Comparison of ENCODE assay signal across 8 cellular contexts in the genomic region with DNA sequence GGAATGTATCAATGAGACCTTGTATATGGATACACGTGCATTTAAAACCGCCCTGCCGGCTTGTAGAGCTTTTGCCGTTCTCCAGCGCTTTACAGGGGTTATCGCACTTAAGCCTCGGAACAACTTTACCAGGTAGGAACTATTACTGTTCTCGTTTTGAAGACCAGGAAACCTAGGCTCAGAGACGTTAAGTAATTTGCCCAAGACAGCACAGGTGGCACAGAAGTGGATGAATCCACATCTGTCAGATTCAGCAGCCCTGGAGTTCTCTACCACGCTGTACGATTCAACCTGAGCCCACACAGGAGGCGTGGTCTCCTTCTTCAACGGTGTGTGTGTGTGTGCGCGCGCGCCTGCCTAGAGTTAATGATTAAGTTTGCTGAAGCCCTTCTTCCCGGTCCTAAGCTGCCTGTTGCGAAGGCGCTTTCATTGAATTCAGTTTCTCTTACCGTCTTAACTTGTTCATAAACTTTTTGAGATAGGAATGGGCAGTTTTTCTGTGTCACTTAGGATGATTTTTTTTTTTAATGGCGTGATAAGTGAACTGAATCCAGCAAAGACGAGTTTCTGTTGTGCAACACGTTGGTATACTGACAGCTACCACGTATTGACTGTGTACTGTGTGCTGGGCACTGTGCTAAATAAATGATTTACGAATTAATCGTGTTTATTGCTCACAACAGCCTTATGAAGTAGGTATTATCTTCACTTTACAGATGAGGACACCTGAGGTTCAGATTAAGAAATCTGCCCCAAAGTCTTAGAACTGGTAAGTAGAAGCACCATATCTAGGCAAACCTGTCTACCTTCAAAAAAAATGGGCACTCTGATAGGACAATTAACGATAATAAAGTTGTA.
A peak's percentile ranks its signal among the peaks of the same experiment; 100 is the strongest.
DNase-seq lines count a peak whose midpoint lies in the region; ATAC-seq, FAIRE-seq and TF ChIP-seq lines count a peak whose summit lies in the region.

No MANE protein-coding gene starts in this region.

- no peak overlapping the region for H3K4ac ChIP-seq in H1 (replicated peaks; ENCODE audit: insufficient read length, low read depth, low read length)

- peak overlapping the region; percentile 95 for H3K4me3 Mint-ChIP-seq in CD8-positive, alpha-beta T cell
- peak overlapping the region; percentile 93 for H3K4me3 Mint-ChIP-seq in activated CD8-positive, alpha-beta T cell treated with anti-CD3 and anti-CD28 coated beads for 36 hours

- H3K18ac ChIP-seq in H1 (ENCODE audit: extremely low read depth, low read length), result peak overlapping the region; percentile 65; the same call in 1 of the 2 replicates

- TF ChIP-seq POLR2A in H1 (IDR thresholded peaks at IDR 0.05; ENCODE audit: control extremely low read depth in 1 of 2, low read depth in 2 of 2, low read length in 2 of 2), result no peak

- H4K20me1 ChIP-seq in H1 (replicated peaks in 1 of 2; ENCODE audit: control insufficient read depth in 1 of 2, insufficient read depth in 2 of 2, low read length in 2 of 2), result peaks cover 8 to 10% of the 10 kb centered on the region in 2 experiments

- H3K4me1 ChIP-seq in CD8-positive, alpha-beta T cell (ENCODE audit: insufficient read depth, low read length), result peaks cover 29% of the 10 kb centered on the region
- H3K4me1 ChIP-seq in H1 (replicated peaks in 1 of 4; ENCODE audit: control insufficient read depth in 3 of 4, insufficient read depth in 4 of 4, low read length in 3 of 4) (peaks cover 0 to 8% (median 3%) of the 10 kb centered on the region in 4 experiments; a peak in 3 of 7 replicates), mucosa of descending colon (ENCODE audit: low read depth) (peaks cover 6% of the 10 kb centered on the region)

- no peak overlapping the region for H2AK5ac ChIP-seq in H1 (ENCODE audit: low read depth, low read length)

- H3K23ac ChIP-seq in H1 (ENCODE audit: insufficient read length), result no peak overlapping the region

- H2BK120ac ChIP-seq in H1 (replicated peaks; ENCODE audit: low read depth, low read length), result no peak overlapping the region

- POLR2A ChIA-PET in CD8-positive, alpha-beta T cell (lab: Charles Lee), result interaction anchor here (0.7 to 8.5 kb wide), 6 partner anchors 27 to 828 kb away, joined by 3 to 164 read pairs (median 14); a partner anchor contains a TSS
- POLR2A ChIA-PET in activated CD8-positive, alpha-beta T cell treated with anti-CD3 and anti-CD28 coated beads for 36 hours (lab: Charles Lee), result interaction anchor here (0.6 to 5.9 kb wide), 20 partner anchors 9 to 430 kb away, joined by 3 to 79 read pairs (median 3); a partner anchor contains a TSS
- POLR2A ChIA-PET in H1 (lab: Charles Lee; ENCODE audit: partially characterized antibody), result interaction anchor here (0.8 to 4.6 kb wide), 9 partner anchors 8 to 110 kb away, joined by 3 to 39 read pairs (median 3); a partner anchor contains a TSS

- peaks cover 15% of the 10 kb centered on the region for H3K23me2 ChIP-seq in H1 (ENCODE audit: low read depth, low read length)

- peaks cover 43% of the 10 kb centered on the region for H3K4me1 Mint-ChIP-seq in CD8-positive, alpha-beta T cell (ENCODE audit: low read depth)
- H3K4me1 Mint-ChIP-seq in activated CD8-positive, alpha-beta T cell treated with anti-CD3 and anti-CD28 coated beads for 36 hours (ENCODE audit: low read depth), result peaks cover 27% of the 10 kb centered on the region

- no peak overlapping the region for H2BK20ac ChIP-seq in H1 (ENCODE audit: low read length)

- H2BK5ac ChIP-seq in H1 (ENCODE audit: low read depth, low read length), result no peak overlapping the region

- H3K14ac ChIP-seq in H1 (ENCODE audit: insufficient read length), result no peak overlapping the region

- H3K27me3 ChIP-seq in CD8-positive, alpha-beta T cell (ENCODE audit: insufficient read depth, low read length), result peaks cover 25% of the 10 kb centered on the region
- no peaks in the 10 kb centered on the region; a peak in 2 of 7 replicates for H3K27me3 ChIP-seq in H1 (replicated peaks in 1 of 4; ENCODE audit: control insufficient read depth in 3 of 4, extremely low read depth in 1 of 4, insufficient read depth in 3 of 4, low read length in 3 of 4)

- H4K8ac ChIP-seq in H1 (ENCODE audit: extremely low read depth, insufficient read depth, low read length), result no peak overlapping the region

- no peaks in the 10 kb centered on the region for H3K9me3 ChIP-seq in CD8-positive, alpha-beta T cell (ENCODE audit: low read length)
- H3K9me3 ChIP-seq in H1 (ENCODE audit: insufficient read depth in 2 of 2, low read depth in 1 of 2, low read length in 1 of 2), result no peaks in the 10 kb centered on the region
- H3K9me3 ChIP-seq in mucosa of descending colon, result no peaks in the 10 kb centered on the region

- 6% methylated on average over 28 of the region's 28 CpGs; no CpG with 5 or more reads in 1 of the 2 experiments for WGBS in H1 (ENCODE audit: extremely low coverage in 1 of 2, insufficient coverage in 1 of 2, insufficient read length in 1 of 2, insufficient replicate concordance in 2 of 2, low coverage in 1 of 2, low lambda C conversion rate in 2 of 2, missing lambda C conversion rate in 1 of 2), 2 experiments

- H3K79me2 ChIP-seq in H1 (ENCODE audit: control insufficient read depth in 1 of 2, insufficient read depth in 2 of 2, low read length in 2 of 2), result peaks cover 0 to 42% of the 10 kb centered on the region in 2 experiments; a peak in 2 of 4 replicates

- peak overlapping the region; percentile 82 to 84 for H3K4me2 ChIP-seq in H1 (ENCODE audit: insufficient read depth in 1 of 2, low read depth in 2 of 2, low read length in 2 of 2)

- H3K4me3 ChIP-seq in CD8-positive, alpha-beta T cell (ENCODE audit: low read depth, low read length), result peak overlapping the region; percentile 79
- H3K4me3 ChIP-seq in H1 (ENCODE audit: extremely low read depth in 1 of 4, insufficient read depth in 2 of 4, low read depth in 3 of 4, low read length in 4 of 4) (peak overlapping the region; percentile 66 to 85 (median 69)), mucosa of descending colon (peak overlapping the region; percentile 62)

- peak overlapping the region; percentile 61 for H3K27ac ChIP-seq in CD8-positive, alpha-beta T cell (ENCODE audit: low read depth, low read length)
- H3K27ac ChIP-seq in H1 (ENCODE audit: low read depth, low read length), result no peak overlapping the region

- peaks cover 12% of the 10 kb centered on the region for H3K36me3 Mint-ChIP-seq in CD8-positive, alpha-beta T cell
- H3K36me3 Mint-ChIP-seq in activated CD8-positive, alpha-beta T cell treated with anti-CD3 and anti-CD28 coated beads for 36 hours (ENCODE audit: low read depth), result peaks cover 31% of the 10 kb centered on the region

- peak; percentile 69 for ATAC-seq in CD8-positive, alpha-beta T cell
- peak; percentile 69 for ATAC-seq in GM19452 (IDR thresholded peaks at IDR 0.05; ENCODE audit: unreplicated experiment)
- ATAC-seq in HG03571 (IDR thresholded peaks at IDR 0.05; ENCODE audit: unreplicated experiment), result peak; percentile 55
- peak; percentile 69 for ATAC-seq in activated CD8-positive, alpha-beta T cell treated with anti-CD3 and anti-CD28 coated beads for 36 hours
- peak; percentile 84 for ATAC-seq in mucosa of descending colon

- H2BK12ac ChIP-seq in H1 (ENCODE audit: low read depth, low read length), result peak overlapping the region; percentile 20; the same call in 1 of the 2 replicates

- no peak for TF ChIP-seq CTCF in CD8-positive, alpha-beta T cell (IDR thresholded peaks at IDR 0.05)
- TF ChIP-seq CTCF in activated CD8-positive, alpha-beta T cell treated with anti-CD3 and anti-CD28 coated beads for 36 hours (IDR thresholded peaks at IDR 0.05), result no peak
- TF ChIP-seq CTCF in H1 (IDR thresholded peaks at IDR 0.05; ENCODE audit: control extremely low read depth in 1 of 3, insufficient read depth in 1 of 3, low read depth in 1 of 3, low read length in 3 of 3), result no peak
- TF ChIP-seq CTCF in mucosa of descending colon (IDR thresholded peaks at IDR 0.05), result no peak

- peak overlapping the region; percentile 95 for H3K27ac Mint-ChIP-seq in CD8-positive, alpha-beta T cell
- H3K27ac Mint-ChIP-seq in activated CD8-positive, alpha-beta T cell treated with anti-CD3 and anti-CD28 coated beads for 36 hours, result peak overlapping the region; percentile 98

- TF ChIP-seq RAD21 in H1 (IDR thresholded peaks at IDR 0.05 in 1 of 2, conservative IDR thresholded peaks at IDR 0.05 in 1 of 2; ENCODE audit: low read depth in 2 of 2, low read length in 2 of 2), result no peak

- peak overlapping the region; percentile 20 to 47 (median 34) for H3K9ac ChIP-seq in H1 (replicated peaks in 1 of 4; ENCODE audit: extremely low read depth in 1 of 4, low read depth in 3 of 4, low read length in 3 of 4)

- H3K9me3 Mint-ChIP-seq in CD8-positive, alpha-beta T cell, result no peaks in the 10 kb centered on the region
- H3K9me3 Mint-ChIP-seq in activated CD8-positive, alpha-beta T cell treated with anti-CD3 and anti-CD28 coated beads for 36 hours, result no peaks in the 10 kb centered on the region

- H3K36me3 ChIP-seq in CD8-positive, alpha-beta T cell (ENCODE audit: insufficient read depth, low read length), result no peaks in the 10 kb centered on the region
- H3K36me3 ChIP-seq in H1 (ENCODE audit: control insufficient read depth in 2 of 4, insufficient read depth in 4 of 4, low read length in 3 of 4) (no peaks in the 10 kb centered on the region), mucosa of descending colon (ENCODE audit: low read depth) (no peaks in the 10 kb centered on the region)

- TF ChIP-seq EP300 in H1 (IDR thresholded peaks at IDR 0.05; ENCODE audit: borderline replicate concordance in 1 of 2, low read depth in 2 of 2, low read length in 2 of 2), result no peak

- peak overlapping the region; percentile 82 for H2AFZ ChIP-seq in H1 (ENCODE audit: low read length)

- no peak overlapping the region for H4K91ac ChIP-seq in H1 (replicated peaks; ENCODE audit: insufficient read length, low read length)

- H3K27me3 Mint-ChIP-seq in CD8-positive, alpha-beta T cell (ENCODE audit: low read depth), result peaks cover 15% of the 10 kb centered on the region
- peaks cover 5% of the 10 kb centered on the region for H3K27me3 Mint-ChIP-seq in activated CD8-positive, alpha-beta T cell treated with anti-CD3 and anti-CD28 coated beads for 36 hours

- H4K5ac ChIP-seq in H1 (ENCODE audit: insufficient read length, low read depth, low read length), result peak overlapping the region; percentile 4

- peak; percentile 36 for FAIRE-seq in H1 (lab: Jason Lieb, UNC)

- H3K56ac ChIP-seq in H1 (replicated peaks; ENCODE audit: insufficient read length, low read depth, low read length), result no peak overlapping the region

- CTCF ChIA-PET in CD8-positive, alpha-beta T cell (lab: Charles Lee), result interaction anchor here (0.8 to 8.5 kb wide), 8 partner anchors 16 to 829 kb away, joined by 3 to 112 read pairs (median 6); a partner anchor contains a TSS
- CTCF ChIA-PET in activated CD8-positive, alpha-beta T cell treated with anti-CD3 and anti-CD28 coated beads for 36 hours (lab: Charles Lee), result interaction anchor here (0.7 to 8.2 kb wide), 7 partner anchors 11 to 829 kb away, joined by 3 to 82 read pairs (median 4); a partner anchor contains a TSS
- CTCF ChIA-PET in H1 (lab: Charles Lee; ENCODE audit: partially characterized antibody), result interaction anchor here (0.6 to 7.4 kb wide), 9 partner anchors 12 to 939 kb away, joined by 3 to 45 read pairs (median 10); a partner anchor contains a TSS

- intact Hi-C loops in CD8-positive, alpha-beta T cell (cut with DNase I, micrococcal nuclease), result loop anchor here (1.0 to 10.0 kb wide), 16 partner anchors 20 to 1372 kb away; a partner anchor contains a TSS
- intact Hi-C loops in activated CD8-positive, alpha-beta T cell treated with anti-CD3 and anti-CD28 coated beads for 36 hours (cut with micrococcal nuclease), result loop anchor here (1.0 to 10.0 kb wide), 4 partner anchors 41 to 830 kb away; no protein-coding TSS in a partner anchor
- intact Hi-C loops in mucosa of descending colon (cut with DNase I, micrococcal nuclease), result loop anchor here (5.0 to 10.0 kb wide), 4 partner anchors 40 to 452 kb away; a partner anchor contains a TSS

- H3K79me1 ChIP-seq in H1 (ENCODE audit: low read depth, low read length), result no peaks in the 10 kb centered on the region

- H2BK15ac ChIP-seq in H1 (ENCODE audit: low read length), result peak overlapping the region; percentile 68; the same call in 1 of the 2 replicates

- peak; percentile 48 to 82 (median 71) for DNase-seq in CD8-positive, alpha-beta T cell
- DNase-seq in NCI-H82 (lab: John Stamatoyannopoulos, UW) (peak; percentile 98), H1 (ENCODE audit: low read depth in 1 of 2, low spot score in 2 of 2) (peak in 1 of 2 experiments; percentile 62), mucosa of descending colon (peak; percentile 89 to 95 (median 91))
- DNase-seq in activated CD8-positive, alpha-beta T cell treated with anti-CD3 and anti-CD28 coated beads for 36 hours, result peak; percentile 91
- DNase-seq in stimulated activated CD8-positive, alpha-beta memory T cell treated with anti-CD3 and anti-CD28 coated beads, Interleukin-7, amount 100 ng/mL, for 24 hours (ENCODE audit: low read depth), result peak; percentile 48
